In genomic region chr10:28666751-28667467, GRCh38 we compare ENCODE assay signal across 2 cellular contexts.
TF ChIP-seq lines count a peak whose summit lies in the region.

No MANE protein-coding gene starts in this region.

TF ChIP-seq in GM23338, 12 proteins besides CTCF, POLR2A, EP300 and RAD21:
- TF ChIP-seq, protein P1, sequence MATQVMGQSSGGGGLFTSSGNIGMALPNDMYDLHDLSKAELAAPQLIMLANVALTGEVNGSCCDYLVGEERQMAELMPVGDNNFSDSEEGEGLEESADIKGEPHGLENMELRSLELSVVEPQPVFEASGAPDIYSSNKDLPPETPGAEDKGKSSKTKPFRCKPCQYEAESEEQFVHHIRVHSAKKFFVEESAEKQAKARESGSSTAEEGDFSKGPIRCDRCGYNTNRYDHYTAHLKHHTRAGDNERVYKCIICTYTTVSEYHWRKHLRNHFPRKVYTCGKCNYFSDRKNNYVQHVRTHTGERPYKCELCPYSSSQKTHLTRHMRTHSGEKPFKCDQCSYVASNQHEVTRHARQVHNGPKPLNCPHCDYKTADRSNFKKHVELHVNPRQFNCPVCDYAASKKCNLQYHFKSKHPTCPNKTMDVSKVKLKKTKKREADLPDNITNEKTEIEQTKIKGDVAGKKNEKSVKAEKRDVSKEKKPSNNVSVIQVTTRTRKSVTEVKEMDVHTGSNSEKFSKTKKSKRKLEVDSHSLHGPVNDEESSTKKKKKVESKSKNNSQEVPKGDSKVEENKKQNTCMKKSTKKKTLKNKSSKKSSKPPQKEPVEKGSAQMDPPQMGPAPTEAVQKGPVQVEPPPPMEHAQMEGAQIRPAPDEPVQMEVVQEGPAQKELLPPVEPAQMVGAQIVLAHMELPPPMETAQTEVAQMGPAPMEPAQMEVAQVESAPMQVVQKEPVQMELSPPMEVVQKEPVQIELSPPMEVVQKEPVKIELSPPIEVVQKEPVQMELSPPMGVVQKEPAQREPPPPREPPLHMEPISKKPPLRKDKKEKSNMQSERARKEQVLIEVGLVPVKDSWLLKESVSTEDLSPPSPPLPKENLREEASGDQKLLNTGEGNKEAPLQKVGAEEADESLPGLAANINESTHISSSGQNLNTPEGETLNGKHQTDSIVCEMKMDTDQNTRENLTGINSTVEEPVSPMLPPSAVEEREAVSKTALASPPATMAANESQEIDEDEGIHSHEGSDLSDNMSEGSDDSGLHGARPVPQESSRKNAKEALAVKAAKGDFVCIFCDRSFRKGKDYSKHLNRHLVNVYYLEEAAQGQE (IDR thresholded peaks at IDR 0.05; ENCODE audit: unreplicated experiment): no peak
- no peak for TF ChIP-seq STAT1 (IDR thresholded peaks at IDR 0.05; ENCODE audit: unreplicated experiment)
- TF ChIP-seq JUNB (IDR thresholded peaks at IDR 0.05; ENCODE audit: unreplicated experiment): no peak
- no peak for TF ChIP-seq EZH2 (IDR thresholded peaks at IDR 0.05; ENCODE audit: low read depth, unreplicated experiment)
- TF ChIP-seq ZNF462 (CRISPR knock-in tag; IDR thresholded peaks at IDR 0.05): no peak
- no peak for TF ChIP-seq ZNF331 (CRISPR knock-in tag; IDR thresholded peaks at IDR 0.05; ENCODE audit: low read depth)
- no peak for TF ChIP-seq ZNF114 (CRISPR knock-in tag; IDR thresholded peaks at IDR 0.05)
- TF ChIP-seq POLR2AphosphoS5 (IDR thresholded peaks at IDR 0.05; ENCODE audit: low read depth): no peak
- TF ChIP-seq, protein P2, sequence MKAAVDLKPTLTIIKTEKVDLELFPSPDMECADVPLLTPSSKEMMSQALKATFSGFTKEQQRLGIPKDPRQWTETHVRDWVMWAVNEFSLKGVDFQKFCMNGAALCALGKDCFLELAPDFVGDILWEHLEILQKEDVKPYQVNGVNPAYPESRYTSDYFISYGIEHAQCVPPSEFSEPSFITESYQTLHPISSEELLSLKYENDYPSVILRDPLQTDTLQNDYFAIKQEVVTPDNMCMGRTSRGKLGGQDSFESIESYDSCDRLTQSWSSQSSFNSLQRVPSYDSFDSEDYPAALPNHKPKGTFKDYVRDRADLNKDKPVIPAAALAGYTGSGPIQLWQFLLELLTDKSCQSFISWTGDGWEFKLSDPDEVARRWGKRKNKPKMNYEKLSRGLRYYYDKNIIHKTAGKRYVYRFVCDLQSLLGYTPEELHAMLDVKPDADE (IDR thresholded peaks at IDR 0.05): no peak
- TF ChIP-seq NANOG (IDR thresholded peaks at IDR 0.05; ENCODE audit: borderline replicate concordance): no peak
- TF ChIP-seq CREB1 (CRISPR knock-in tag; IDR thresholded peaks at IDR 0.05; ENCODE audit: low read depth): no peak

TF ChIP-seq in H1, 55 proteins besides CTCF, POLR2A, EP300 and RAD21:
- no peak for TF ChIP-seq POU5F1 (IDR thresholded peaks at IDR 0.05; ENCODE audit: low read depth, low read length)
- no peak for TF ChIP-seq YY1 (IDR thresholded peaks at IDR 0.05; ENCODE audit: low read depth, low read length)
- no peak for TF ChIP-seq KDM5A (IDR thresholded peaks at IDR 0.05; ENCODE audit: low read length)
- no peak for TF ChIP-seq RBBP5 (IDR thresholded peaks at IDR 0.05; ENCODE audit: borderline replicate concordance, low read depth, low read length)
- no peak for TF ChIP-seq TEAD4 (IDR thresholded peaks at IDR 0.05; ENCODE audit: low read depth, low read length)
- no peak for TF ChIP-seq RNF2 (IDR thresholded peaks at IDR 0.05; ENCODE audit: borderline replicate concordance, low read depth, low read length, missing control alignments, poor library complexity, severe bottlenecking)
- TF ChIP-seq BACH1 (IDR thresholded peaks at IDR 0.05; ENCODE audit: low read length): no peak
- no peak for TF ChIP-seq BRCA1 (IDR thresholded peaks at IDR 0.05; ENCODE audit: low read depth, low read length)
- no peak for TF ChIP-seq CHD2 (IDR thresholded peaks at IDR 0.05; ENCODE audit: low read length)
- TF ChIP-seq RXRA (IDR thresholded peaks at IDR 0.05; ENCODE audit: insufficient read depth, low read depth, low read length): no peak
- no peak for TF ChIP-seq TAF7 (optimal IDR thresholded peaks at IDR 0.05; ENCODE audit: borderline replicate concordance, low read depth, low read length)
- TF ChIP-seq CTBP2 (IDR thresholded peaks at IDR 0.05; ENCODE audit: borderline replicate concordance, insufficient read depth, insufficient read length, low read length): no peak
- TF ChIP-seq SUZ12 (IDR thresholded peaks at IDR 0.05; ENCODE audit: low read length): no peak
- TF ChIP-seq TCF12 (IDR thresholded peaks at IDR 0.05; ENCODE audit: low read depth, low read length): no peak
- TF ChIP-seq SAP30 (IDR thresholded peaks at IDR 0.05; ENCODE audit: insufficient read depth, insufficient replicate concordance, low read length): no peak
- no peak for TF ChIP-seq NRF1 (IDR thresholded peaks at IDR 0.05; ENCODE audit: low read depth, low read length)
- no peak for TF ChIP-seq EGR1 (IDR thresholded peaks at IDR 0.05; ENCODE audit: borderline replicate concordance, low read depth, low read length)
- TF ChIP-seq SP2 (IDR thresholded peaks at IDR 0.05; ENCODE audit: low read length): no peak
